In the genomic region with DNA sequence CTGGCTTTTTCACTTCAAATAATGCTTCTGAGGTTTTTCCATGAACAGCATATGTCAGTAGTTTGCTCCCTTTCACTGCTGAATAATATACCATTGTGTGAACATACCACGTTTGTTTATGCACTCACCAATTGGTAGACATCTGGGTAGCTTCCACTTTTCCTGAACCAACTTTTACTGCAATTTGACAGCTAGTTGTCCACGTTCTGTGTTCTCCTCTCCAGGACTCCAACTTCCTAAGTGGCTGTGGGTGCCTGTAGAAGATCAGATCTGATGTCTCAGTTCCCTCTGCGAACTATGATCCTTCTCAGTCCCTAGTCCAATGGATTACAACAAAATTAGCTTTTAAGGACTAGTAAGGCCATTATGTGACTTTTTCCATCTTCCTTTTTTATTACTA, we compare ENCODE assay signal across 9 cellular contexts.
"Had no signal": no experiment of that assay in that cellular context is flagged by ENCODE, and none has a peak within 500 bp of the region (broad histone marks: within the 10 kb centered on the region; RNA-seq: fewer than 3 reads in every experiment).

No MANE protein-coding gene starts in this region.

- H3K4me2 ChIP-seq: KMS-11 had no signal

- H3K9ac ChIP-seq: KMS-11 had no signal

- H3K27ac Mint-ChIP-seq: IgD-negative memory B cell had no signal

- ATAC-seq: HepG2, K562 had no signal

- H3K4me3 ChIP-seq: K562 had no signal

- H3K27ac ChIP-seq: HL-60, KMS-11 had no signal

- H3K36me3 Mint-ChIP-seq: IgD-negative memory B cell had no signal

- H3K4me3 Mint-ChIP-seq: IgD-negative memory B cell had no signal

- FAIRE-seq: HepG2, HTR-8/SVneo, K562 had no signal

- DNase-seq: IMR-90, KBM-7, KG1 had no signal

- H3K4me1 Mint-ChIP-seq: IgD-negative memory B cell had no signal
